Comparison of ENCODE assay signal across 29 cellular contexts in the genomic region with DNA sequence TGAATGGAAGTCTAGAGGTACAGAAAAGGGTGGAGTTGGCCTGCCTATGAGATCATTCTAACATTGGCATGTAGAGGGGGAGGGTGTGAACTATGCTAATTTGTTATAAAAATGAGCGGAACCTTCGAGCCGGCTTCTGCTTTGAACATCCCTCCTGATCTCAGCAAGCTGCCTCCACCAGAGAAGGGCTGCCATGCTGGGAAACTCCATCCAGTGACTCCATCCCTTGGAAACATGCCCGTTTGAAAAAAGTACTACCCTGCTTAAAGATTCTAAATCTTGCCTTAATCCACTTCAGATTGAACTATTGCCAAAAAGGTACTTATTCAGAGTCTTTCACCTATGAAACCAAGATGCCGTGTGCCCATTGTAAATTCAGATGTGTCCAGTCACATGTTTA. TPM values are rescaled to one million over a fixed set of nuclear protein-coding genes. Genes with fewer than 3 reads are reported as not detected.
DNase-seq lines count a peak whose midpoint lies in the region; ATAC-seq, FAIRE-seq and TF ChIP-seq lines count a peak whose summit lies in the region.
"Had no signal": no experiment of that assay in that cellular context is flagged by ENCODE, and none has a peak within 500 bp of the region (broad histone marks: within the 10 kb centered on the region; RNA-seq: fewer than 3 reads in every experiment).

No MANE protein-coding gene starts in this region.

- DNase-seq in M059J (ENCODE audit: low read depth) (peak; percentile 65), bronchial epithelial cell (ENCODE audit: low read depth) (peak; percentile 32), smooth muscle cell (lab: John Stamatoyannopoulos, UW; ENCODE audit: unreplicated experiment) (no peak), COLO668 (lab: John Stamatoyannopoulos, UW; ENCODE audit: unreplicated experiment) (no peak), mucosa of descending colon (no peak)
- DNase-seq: activated CD4-positive, CD25-positive, alpha-beta regulatory T cell; activated CD8-positive, alpha-beta T cell treated with anti-CD3 and anti-CD28 coated beads for 36 hours; activated effector memory CD4-positive, alpha-beta T cell treated with anti-CD3 and anti-CD28 coated beads, Interleukin-2, amount 50 U/mL, for 16 hours; activated T-cell treated with anti-CD3 and anti-CD28 coated beads for 4 hours; CD4-positive, alpha-beta T cell; colonic mucosa; DMS153; effector memory CD4-positive, alpha-beta T cell; foreskin melanocyte; left ventricle myocardium inferior; midbrain; NCI-H1105; NCI-H226; NCI-H774; pancreas; right cardiac atrium; T-helper 9 cell had no signal

- H3K36me3 ChIP-seq in DOHH2 (ENCODE audit: control insufficient read depth, low read length) = no peaks in the 10 kb centered on the region
- H3K36me3 ChIP-seq in bronchial epithelial cell (ENCODE audit: control insufficient read depth, insufficient read depth, low read length) = no peaks in the 10 kb centered on the region
- no peaks in the 10 kb centered on the region for H3K36me3 ChIP-seq in smooth muscle cell (ENCODE audit: low read depth)
- H3K36me3 ChIP-seq in mucosa of descending colon (ENCODE audit: low read depth) = no peaks in the 10 kb centered on the region
- H3K36me3 ChIP-seq: colonic mucosa, left ventricle myocardium inferior, pancreas had no signal

- 80% methylated on average over 5 of the region's 5 CpGs for WGBS in smooth muscle cell (ENCODE audit: low lambda C conversion rate)

- H3K27ac ChIP-seq in DOHH2 (ENCODE audit: low read depth, low read length) (no peak overlapping the region), smooth muscle cell (ENCODE audit: low read depth) (peak overlapping the region; percentile 95)
- H3K27ac ChIP-seq: colonic mucosa, hepatocyte, HL-60, left ventricle myocardium inferior, pancreas had no signal

- peak overlapping the region; percentile 46 for H3K9ac ChIP-seq in smooth muscle cell (ENCODE audit: low read depth)

- H3K4me1 ChIP-seq in DOHH2 (ENCODE audit: control insufficient read depth, low read length) (peaks cover 52% of the 10 kb centered on the region), smooth muscle cell (ENCODE audit: low read depth) (peaks cover 4% of the 10 kb centered on the region), mucosa of descending colon (ENCODE audit: low read depth) (peaks cover 13% of the 10 kb centered on the region)
- H3K4me1 ChIP-seq: colonic mucosa, pancreas had no signal

- H3K9me3 ChIP-seq in DOHH2 (ENCODE audit: control insufficient read depth, insufficient read depth, low read length) (no peaks in the 10 kb centered on the region), smooth muscle cell (replicated peaks; ENCODE audit: low read depth) (no peaks in the 10 kb centered on the region), mucosa of descending colon (no peaks in the 10 kb centered on the region)
- H3K9me3 ChIP-seq: colonic mucosa, left ventricle myocardium inferior, pancreas had no signal

- H3K27me3 ChIP-seq in DOHH2 (ENCODE audit: control insufficient read depth, low read length) (no peaks in the 10 kb centered on the region), bronchial epithelial cell (ENCODE audit: control insufficient read depth, insufficient read depth, low read length) (no peaks in the 10 kb centered on the region), smooth muscle cell (ENCODE audit: low read depth) (no peaks in the 10 kb centered on the region)
- H3K27me3 ChIP-seq: colonic mucosa, hepatocyte, pancreas had no signal

- H4K20me1 ChIP-seq in DOHH2 (ENCODE audit: control insufficient read depth, insufficient read depth, low read depth, low read length) (no peaks in the 10 kb centered on the region), smooth muscle cell (ENCODE audit: low read depth) (no peaks in the 10 kb centered on the region)

- H3F3A ChIP-seq in DOHH2 (ENCODE audit: control insufficient read depth, insufficient read depth) (no peaks in the 10 kb centered on the region; the same call in 1 of the 2 replicates), smooth muscle cell (ENCODE audit: low read depth) (peaks cover 18% of the 10 kb centered on the region)

- no peak overlapping the region for H2AFZ ChIP-seq in smooth muscle cell (ENCODE audit: low read depth)
- H2AFZ ChIP-seq: hepatocyte had no signal

- no peak for FAIRE-seq in bronchial epithelial cell (lab: Jason Lieb, UNC)
- FAIRE-seq: H54, HepG2, pancreas had no signal

- H3K4me2 ChIP-seq in DOHH2 (ENCODE audit: low read length) = peak overlapping the region; percentile 7; the same call in 1 of the 2 replicates
- H3K4me2 ChIP-seq in smooth muscle cell = peak overlapping the region; percentile 10
- H3K4me2 ChIP-seq: hepatocyte had no signal

- intact Hi-C loops in mucosa of descending colon (cut with DNase I, micrococcal nuclease) = loop anchor here (10.0 kb wide), 1 partner anchor 539 kb away; no protein-coding TSS in a partner anchor

- ATAC-seq in mucosa of descending colon = no peak
- no peak for ATAC-seq in HG03039 (IDR thresholded peaks at IDR 0.05; ENCODE audit: unreplicated experiment)
- ATAC-seq: activated CD8-positive, alpha-beta T cell treated with anti-CD3 and anti-CD28 coated beads for 36 hours; esophagus mucosa; HepG2 had no signal

- H3K79me2 ChIP-seq in DOHH2 (ENCODE audit: control insufficient read depth, low read length) (no peaks in the 10 kb centered on the region), smooth muscle cell (ENCODE audit: low read depth) (no peaks in the 10 kb centered on the region)
- H3K79me2 ChIP-seq: hepatocyte had no signal

- TF ChIP-seq CTCF in DOHH2 (IDR thresholded peaks at IDR 0.05; ENCODE audit: low read depth, low read length, poor library complexity, severe bottlenecking) (no peak), bronchial epithelial cell (IDR thresholded peaks at IDR 0.05; ENCODE audit: insufficient read depth, low read length, severe bottlenecking) (no peak), smooth muscle cell (IDR thresholded peaks at IDR 0.05; ENCODE audit: borderline replicate concordance, insufficient read depth, poor library complexity, severe bottlenecking) (no peak), mucosa of descending colon (IDR thresholded peaks at IDR 0.05) (no peak)

- H3K9me2 ChIP-seq in DOHH2 (replicated peaks; ENCODE audit: control insufficient read depth, low read length) = no peaks in the 10 kb centered on the region

- H3K4me3 ChIP-seq in DOHH2 (ENCODE audit: low read length) = no peak overlapping the region
- no peak overlapping the region for H3K4me3 ChIP-seq in bronchial epithelial cell (ENCODE audit: low read depth, low read length)
- H3K4me3 ChIP-seq in smooth muscle cell = no peak overlapping the region
- H3K4me3 ChIP-seq in mucosa of descending colon = no peak overlapping the region
- H3K4me3 ChIP-seq: colonic mucosa, hepatocyte, left ventricle myocardium inferior, pancreas had no signal

RNA-seq across cellular contexts. Expression of a gene that starts 43.6 kb away (rescaled TPM):
- 1.2 and 4.0 TPM in 2 replicates for total RNA-seq in M059J (2014; rRNA removed; shearing (Covaris generic))
- total RNA-seq in bronchial epithelial cell (under 0.01 and 0.13 TPM in 2 replicates), smooth muscle cell (0.81 and 1.3 TPM in 2 replicates), mucosa of descending colon (1 to 10 TPM in 2 of 3 donors, under 1 TPM in 1; 0.98 to 9.0 (median 2.0) TPM)
- 0.40 and 0.50 TPM in 2 replicates for polyA plus RNA-seq in smooth muscle cell

Comparison
In these comparisons a context has a peak if more than half of its experiments do, and no peak if none do; other contexts are left out.
1. DNase-seq: peak in M059J (single experiment) and bronchial epithelial cell (single experiment); none in smooth muscle cell (single experiment), COLO668 (single experiment) and mucosa of descending colon (0 of 3).